ENCODE assay signal across 11 cellular contexts in the genomic region with DNA sequence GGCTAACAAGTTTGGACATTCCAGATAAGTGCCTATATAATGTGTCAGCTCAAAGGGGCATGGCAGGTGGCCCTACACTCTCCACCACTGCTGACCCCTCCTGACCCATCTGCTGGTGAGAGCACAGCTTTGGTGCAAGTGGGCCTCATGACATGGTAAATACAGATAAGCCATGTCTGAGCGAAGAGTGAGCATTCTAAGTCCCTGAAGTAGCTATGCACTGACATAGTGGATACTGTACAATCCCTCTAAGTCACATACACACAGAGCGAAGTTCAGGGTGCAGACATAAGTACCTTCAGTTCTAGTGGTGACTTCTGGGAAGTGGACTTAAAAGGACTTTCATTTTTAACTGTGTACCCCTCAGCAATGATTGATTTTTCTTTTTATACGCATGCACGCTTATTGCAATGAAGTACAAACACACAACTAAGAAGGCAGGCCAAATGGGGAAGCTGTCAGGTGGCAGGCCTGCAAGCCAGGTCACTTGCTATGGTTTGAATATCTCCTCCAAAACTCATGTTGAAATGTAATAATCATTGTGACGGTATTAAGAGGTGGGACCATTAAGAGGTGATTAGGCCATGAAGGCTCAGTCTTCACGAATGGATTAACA. TPM values are rescaled to one million over a fixed set of nuclear protein-coding genes. Genes with fewer than 3 reads are reported as not detected.
DNase-seq lines count a peak whose midpoint lies in the region; ATAC-seq and TF ChIP-seq lines count a peak whose summit lies in the region.
"Had no signal": no experiment of that assay in that cellular context is flagged by ENCODE, and none has a peak within 500 bp of the region (broad histone marks: within the 10 kb centered on the region; RNA-seq: fewer than 3 reads in every experiment).

No MANE protein-coding gene starts in this region.

- H3K9me3 ChIP-seq in left lung = no peaks in the 10 kb centered on the region
- no peaks in the 10 kb centered on the region for H3K9me3 ChIP-seq in thyroid gland
- H3K9me3 ChIP-seq: ascending aorta had no signal

- peak overlapping the region; percentile 53 for H3K27ac Mint-ChIP-seq in activated CD4-positive, alpha-beta memory T cell treated with anti-CD3 and anti-CD28 coated beads for 36 hours
- H3K27ac Mint-ChIP-seq: activated B cell treated with CpG ODN at 0.5 μM for 24 hours had no signal

- no peaks in the 10 kb centered on the region for H3K36me3 ChIP-seq in left lung
- H3K36me3 ChIP-seq in thyroid gland = no peaks in the 10 kb centered on the region

- intact Hi-C loops in activated CD4-positive, alpha-beta memory T cell treated with anti-CD3 and anti-CD28 coated beads for 36 hours (cut with micrococcal nuclease) = loop anchor here (10.0 kb wide), 1 partner anchor 81 kb away; no protein-coding TSS in a partner anchor
- intact Hi-C loops in left lung (cut with DNase I) (no loop called here), thyroid gland (cut with DNase I) (no loop called here), sciatic nerve (cut with DNase I) (no loop called here)

- no peaks in the 10 kb centered on the region for H3K9me3 Mint-ChIP-seq in activated T-cell treated with anti-CD3 and anti-CD28 coated beads, Interleukin-2, amount 50 U/mL, for 4 hours
- no peaks in the 10 kb centered on the region for H3K9me3 Mint-ChIP-seq in activated CD4-positive, alpha-beta memory T cell treated with anti-CD3 and anti-CD28 coated beads for 36 hours
- H3K9me3 Mint-ChIP-seq: activated B cell treated with CpG ODN at 0.5 μM for 24 hours had no signal

- TF ChIP-seq POLR2A in thyroid gland (IDR thresholded peaks at IDR 0.05) = no peak

- peak overlapping the region; percentile 68 to 74 for H3K27ac ChIP-seq in left lung
- H3K27ac ChIP-seq in thyroid gland = peak overlapping the region; percentile 37 to 42 (median 39)

- H3K27me3 Mint-ChIP-seq in activated T-cell treated with anti-CD3 and anti-CD28 coated beads, Interleukin-2, amount 50 U/mL, for 4 hours (ENCODE audit: low read depth) = no peaks in the 10 kb centered on the region
- H3K27me3 Mint-ChIP-seq in activated CD4-positive, alpha-beta memory T cell treated with anti-CD3 and anti-CD28 coated beads for 36 hours = no peaks in the 10 kb centered on the region
- H3K27me3 Mint-ChIP-seq: activated B cell treated with CpG ODN at 0.5 μM for 24 hours had no signal

- H3K4me1 ChIP-seq in left lung (peaks cover 34 to 96% of the 10 kb centered on the region in 2 donors), thyroid gland (peaks cover 21 to 57% of the 10 kb centered on the region in 2 donors)

- POLR2A ChIA-PET in activated CD4-positive, alpha-beta memory T cell treated with anti-CD3 and anti-CD28 coated beads for 36 hours (lab: Charles Lee) = interaction anchor here (1.5 to 5.1 kb wide), 7 partner anchors 9 to 40 kb away, joined by 3 to 49 read pairs (median 9); no protein-coding TSS in a partner anchor

- 95 to 96% methylated on average over 6 of the region's 6 CpGs for WGBS in thyroid gland, 2 donors

- H3K27me3 ChIP-seq in left lung (no peaks in the 10 kb centered on the region), thyroid gland (no peaks in the 10 kb centered on the region)
- H3K27me3 ChIP-seq: ascending aorta had no signal

- H3K4me1 Mint-ChIP-seq in activated T-cell treated with anti-CD3 and anti-CD28 coated beads, Interleukin-2, amount 50 U/mL, for 4 hours (ENCODE audit: low read depth) = peaks cover 94% of the 10 kb centered on the region
- H3K4me1 Mint-ChIP-seq in activated CD4-positive, alpha-beta memory T cell treated with anti-CD3 and anti-CD28 coated beads for 36 hours (ENCODE audit: low read depth) = peaks cover 93% of the 10 kb centered on the region

- ATAC-seq in activated T-cell treated with anti-CD3 and anti-CD28 coated beads, Interleukin-2, amount 50 U/mL, for 4 hours = no peak
- ATAC-seq in left lung (peak; percentile 30), sciatic nerve (no peak), GM21529 (IDR thresholded peaks at IDR 0.05; ENCODE audit: unreplicated experiment) (no peak)
- ATAC-seq: left colon had no signal

- H3K4me3 Mint-ChIP-seq in activated T-cell treated with anti-CD3 and anti-CD28 coated beads, Interleukin-2, amount 50 U/mL, for 4 hours = peak overlapping the region; percentile 66
- peak overlapping the region; percentile 43 for H3K4me3 Mint-ChIP-seq in activated CD4-positive, alpha-beta memory T cell treated with anti-CD3 and anti-CD28 coated beads for 36 hours

- peaks cover 14% of the 10 kb centered on the region for H3K36me3 Mint-ChIP-seq in activated T-cell treated with anti-CD3 and anti-CD28 coated beads, Interleukin-2, amount 50 U/mL, for 4 hours (ENCODE audit: insufficient read depth)
- peaks cover 17% of the 10 kb centered on the region for H3K36me3 Mint-ChIP-seq in activated CD4-positive, alpha-beta memory T cell treated with anti-CD3 and anti-CD28 coated beads for 36 hours

- CTCF ChIA-PET in activated CD4-positive, alpha-beta memory T cell treated with anti-CD3 and anti-CD28 coated beads for 36 hours (lab: Charles Lee) = interaction anchor here (0.8 to 5.9 kb wide), 13 partner anchors 8 to 77 kb away, joined by 3 to 38 read pairs (median 10); no protein-coding TSS in a partner anchor

- no peak for TF ChIP-seq CTCF in left lung (IDR thresholded peaks at IDR 0.05)
- no peak for TF ChIP-seq CTCF in thyroid gland (IDR thresholded peaks at IDR 0.05)

- no peak for DNase-seq in activated T-cell treated with anti-CD3 and anti-CD28 coated beads, Interleukin-2, amount 50 U/mL, for 4 hours
- DNase-seq in activated T-cell treated with anti-CD3 and anti-CD28 coated beads, Interleukin-2, amount 50 U/mL, for 1 hour = no peak
- DNase-seq in activated CD4-positive, alpha-beta memory T cell treated with anti-CD3 and anti-CD28 coated beads for 36 hours = no peak
- DNase-seq in left lung = no peak
- DNase-seq in thyroid gland = no peak
- DNase-seq in sciatic nerve (ENCODE audit: low spot score) = no peak
- no peak for DNase-seq in SKM-1 treated with dmso at 0.1 percent for 144 hours (lab: John Stamatoyannopoulos, UW; ENCODE audit: unreplicated experiment)
- DNase-seq: activated B cell treated with CpG ODN at 0.5 μM for 24 hours, left colon had no signal

- H3K4me3 ChIP-seq in left lung (no peak overlapping the region), thyroid gland (replicated peaks in 1 of 3) (no peak overlapping the region)
- H3K4me3 ChIP-seq: ascending aorta had no signal

RNA-seq across cellular contexts. Expression of a gene that starts 41.5 kb away (rescaled TPM):
- total RNA-seq in activated T-cell treated with anti-CD3 and anti-CD28 coated beads, Interleukin-2, amount 50 U/mL, for 4 hours = 10 to 100 TPM; 22.8 to 24.9 (median 24.0) TPM
- total RNA-seq in activated CD4-positive, alpha-beta memory T cell treated with anti-CD3 and anti-CD28 coated beads for 36 hours = 10 to 100 TPM; 47.9 to 57.8 TPM
- total RNA-seq in left lung (10 to 100 TPM; 56.2 to 64.9 TPM), thyroid gland (10 to 100 TPM; 32.8 to 54.0 (median 40.1) TPM), sciatic nerve (103 TPM)

RNA-seq across cellular contexts. Expression of a gene that starts 56.4 kb away (rescaled TPM):
- not detected for total RNA-seq in activated T-cell treated with anti-CD3 and anti-CD28 coated beads, Interleukin-2, amount 50 U/mL, for 4 hours
- total RNA-seq in activated CD4-positive, alpha-beta memory T cell treated with anti-CD3 and anti-CD28 coated beads for 36 hours = not detected
- total RNA-seq in left lung (not detected), thyroid gland (not detected), sciatic nerve (not detected)
- total RNA-seq: activated B cell treated with CpG ODN at 0.5 μM for 24 hours, ascending aorta had no signal
